8 cellular contexts compared by ENCODE assay signal in genomic region chr11:64165842-64166635, GRCh38. TPM values are rescaled to one million over a fixed set of nuclear protein-coding genes. Genes with fewer than 3 reads are reported as not detected.
DNase-seq lines count a peak whose midpoint lies in the region; ATAC-seq and FAIRE-seq lines count a peak whose summit lies in the region.

Gene MACROD1, minus strand, starts transcription at chr11:64166113. Its CDS starts 119 bp downstream, at chr11:64165994.

- ATAC-seq in HG02623 (IDR thresholded peaks at IDR 0.05; ENCODE audit: unreplicated experiment): peak; percentile 76
- ATAC-seq in left ventricle myocardium superior: peak; percentile 88

- intact Hi-C loops in left ventricle myocardium superior (cut with micrococcal nuclease): no loop called here

- peak; percentile 94 for DNase-seq in GM03348 (ENCODE audit: low spot score)
- DNase-seq in NCI-H128 (lab: John Stamatoyannopoulos, UW; ENCODE audit: unreplicated experiment): peak; percentile 54
- DNase-seq in T-helper 1 cell: peak; percentile 49 to 79 (median 69)
- DNase-seq in amniotic stem cell (lab: John Stamatoyannopoulos, UW): peak; percentile 57
- DNase-seq in left ventricle myocardium superior: peak; percentile 94
- DNase-seq in pulmonary artery endothelial cell (ENCODE audit: low read depth, low spot score): peak; percentile 49
- peak; percentile 93 for DNase-seq in urothelium cell line (ENCODE audit: low spot score)

- FAIRE-seq in urothelium cell line (lab: Jason Lieb, UNC): no peak

RNA-seq across cellular contexts. Expression of gene MACROD1, which starts in this region (rescaled TPM):
- total RNA-seq in left ventricle myocardium superior: 139 TPM
- 14.6 and 37.7 TPM in 2 replicates for total RNA-seq in pulmonary artery endothelial cell

Comparison
In these comparisons a context has a peak if more than half of its experiments do, and no peak if none do; other contexts are left out.
1. Peak in every context shown above with its lines: DNase-seq and ATAC-seq.